8 cellular contexts compared by ENCODE assay signal in the genomic region with DNA sequence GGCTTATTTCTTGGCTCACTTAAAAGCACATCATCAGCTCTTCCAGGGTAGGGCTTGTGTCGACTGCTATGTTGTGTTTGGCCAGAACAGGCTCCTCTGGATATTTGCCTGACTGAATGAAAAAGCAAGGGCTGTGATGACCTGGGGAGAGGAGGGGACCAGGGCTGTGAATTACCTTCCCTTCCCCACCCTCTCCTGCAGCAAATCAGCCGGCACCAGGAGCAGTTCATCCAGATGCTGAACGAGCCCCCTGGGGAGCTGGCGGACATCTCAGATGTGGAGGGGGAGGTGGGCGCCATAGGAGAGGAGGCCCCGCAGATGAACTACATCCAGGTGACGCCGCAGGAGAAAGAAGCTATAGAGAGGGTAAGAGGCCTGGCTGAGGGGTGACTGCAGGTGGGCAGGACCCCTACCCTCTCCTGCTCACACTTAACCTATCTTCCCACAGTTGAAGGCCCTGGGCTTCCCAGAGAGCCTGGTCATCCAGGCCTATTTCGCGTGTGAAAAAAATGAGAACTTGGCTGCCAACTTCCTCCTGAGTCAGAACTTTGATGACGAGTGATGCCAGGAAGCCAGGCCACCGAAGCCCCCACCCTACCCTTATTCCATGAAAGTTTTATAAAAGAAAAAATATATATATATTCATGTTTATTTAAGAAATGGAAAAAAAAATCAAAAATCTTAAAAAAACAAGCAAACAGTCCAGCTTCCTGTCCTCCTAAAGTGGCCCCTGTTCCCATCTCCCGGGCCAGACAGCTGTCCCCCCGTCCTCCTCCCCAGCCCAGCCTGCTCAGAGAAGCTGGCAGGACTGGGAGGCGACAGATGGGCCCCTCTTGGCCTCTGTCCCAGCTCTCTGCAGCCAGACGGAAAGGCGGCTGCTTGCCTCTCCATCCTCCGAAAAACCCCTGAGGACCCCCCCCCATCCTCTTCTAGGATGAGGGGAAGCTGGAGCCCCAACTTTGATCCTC. TPM values are rescaled to one million over a fixed set of nuclear protein-coding genes. Genes with fewer than 3 reads are reported as not detected.
DNase-seq lines count a peak whose midpoint lies in the region; ATAC-seq and TF ChIP-seq lines count a peak whose summit lies in the region.

No MANE protein-coding gene starts in this region.

- H3K27me3 Mint-ChIP-seq in T-helper 2 cell treated with Interferon-gamma antibody and Interleukin-4, amounts not matched to agents 5 μg/mL and 100 μg/mL, for 36 hours (ENCODE audit: low read depth), result no peaks in the 10 kb centered on the region

- DNase-seq in HCEC 1CT (peak; percentile 64), amniotic epithelial cell (ENCODE audit: low read depth) (peak; percentile 55), hepatic stellate cell (ENCODE audit: low spot score) (peak; percentile 90), HT-29 (ENCODE audit: low spot score) (no peak), NCI-H1105 (lab: John Stamatoyannopoulos, UW) (no peak)
- no peak for DNase-seq in T-helper 2 cell treated with Interferon-gamma antibody and Interleukin-4, amounts not matched to agents 5 μg/mL and 100 μg/mL, for 36 hours (ENCODE audit: low spot score)

- H3K36me3 Mint-ChIP-seq in T-helper 2 cell treated with Interferon-gamma antibody and Interleukin-4, amounts not matched to agents 5 μg/mL and 100 μg/mL, for 36 hours (ENCODE audit: low read depth), result peaks cover 61% of the 10 kb centered on the region

- no peak for TF ChIP-seq CTCF in 22Rv1 (IDR thresholded peaks at IDR 0.05)

- no peak overlapping the region for H3K27ac Mint-ChIP-seq in T-helper 2 cell treated with Interferon-gamma antibody and Interleukin-4, amounts not matched to agents 5 μg/mL and 100 μg/mL, for 36 hours

- peak overlapping the region; percentile 92 for H3K27ac ChIP-seq in 22Rv1

- no peak overlapping the region for H3K4me3 Mint-ChIP-seq in T-helper 2 cell treated with Interferon-gamma antibody and Interleukin-4, amounts not matched to agents 5 μg/mL and 100 μg/mL, for 36 hours

- H3K9me3 Mint-ChIP-seq in T-helper 2 cell treated with Interferon-gamma antibody and Interleukin-4, amounts not matched to agents 5 μg/mL and 100 μg/mL, for 36 hours, result no peaks in the 10 kb centered on the region

- ATAC-seq in HG02610 (IDR thresholded peaks at IDR 0.05; ENCODE audit: unreplicated experiment), result no peak

- H3K4me1 Mint-ChIP-seq in T-helper 2 cell treated with Interferon-gamma antibody and Interleukin-4, amounts not matched to agents 5 μg/mL and 100 μg/mL, for 36 hours (ENCODE audit: low read depth), result peaks cover 21% of the 10 kb centered on the region

RNA-seq across cellular contexts. Expression of a gene that starts 4.3 kb away (rescaled TPM):
- total RNA-seq in HT-29 (2014; rRNA removed; shearing (Covaris generic)), result 75.2 and 80.9 TPM in 2 replicates

RNA-seq across cellular contexts. Expression of a gene that starts 7.1 kb away (rescaled TPM):
- total RNA-seq in HT-29 (2014; rRNA removed; shearing (Covaris generic)), result 217 TPM in 2 replicates

RNA-seq across cellular contexts. Expression of a gene that starts 14.4 kb away (rescaled TPM):
- 803 and 831 TPM in 2 replicates for total RNA-seq in HT-29 (2014; rRNA removed; shearing (Covaris generic))

RNA-seq across cellular contexts. Expression of a gene that starts 16.6 kb away (rescaled TPM):
- total RNA-seq in HT-29 (2014; rRNA removed; shearing (Covaris generic)), result 0.31 TPM in 1 of 2 replicates, not detected in the other

RNA-seq across cellular contexts. Expression of a gene that starts 19.3 kb away (rescaled TPM):
- 84.6 and 96.2 TPM in 2 replicates for total RNA-seq in HT-29 (2014; rRNA removed; shearing (Covaris generic))

Comparison
In these comparisons a context has a peak if more than half of its experiments do, and no peak if none do; other contexts are left out.
1. DNase-seq: peak in HCEC 1CT (single experiment), amniotic epithelial cell (single experiment) and hepatic stellate cell (single experiment); none in HT-29 (single experiment), NCI-H1105 (single experiment) and T-helper 2 cell treated with Interferon-gamma antibody and Interleukin-4, amounts not matched to agents 5 μg/mL and 100 μg/mL, for 36 hours (single experiment).